ENCODE assay signal across 39 cellular contexts in the genomic region with DNA sequence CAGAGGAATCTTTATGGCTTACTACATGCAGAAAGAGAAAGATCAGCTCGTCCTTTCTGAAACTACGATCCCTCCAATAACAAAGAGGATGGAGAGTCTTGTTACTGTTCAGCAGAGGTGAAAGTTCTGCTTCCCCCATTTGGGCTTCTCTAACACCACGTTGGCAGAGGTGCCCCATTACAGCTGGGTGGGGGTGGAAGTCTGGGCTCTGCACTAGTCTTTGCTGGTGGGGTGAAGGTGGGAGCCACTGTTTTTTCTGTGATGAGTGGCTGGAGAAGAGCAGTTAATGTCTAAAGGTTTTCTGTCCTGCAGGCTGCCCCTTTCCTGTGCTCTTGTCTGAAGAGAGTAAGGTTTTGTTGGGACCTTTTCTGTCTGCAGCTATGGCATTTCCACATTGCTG.
"Had no signal": no experiment of that assay in that cellular context is flagged by ENCODE, and none has a peak within 500 bp of the region (broad histone marks: within the 10 kb centered on the region; RNA-seq: fewer than 3 reads in every experiment).

No MANE protein-coding gene starts in this region.

- H3K27ac ChIP-seq: adrenal gland, ascending aorta, body of pancreas, brain microvascular endothelial cell, breast epithelium, cardiac muscle cell had no signal

- H3K4me1 Mint-ChIP-seq: activated naive CD4-positive, alpha-beta T cell treated with anti-CD3 and anti-CD28 coated beads, Interleukin-2, amount 10 ng/mL, durations not matched to agents 7 days and 5 days; activated naive CD4-positive, alpha-beta T cell treated with anti-CD3 and anti-CD28 coated beads, Interleukin-2, amount 50 U/mL, for 24 hours; activated naive CD8-positive, alpha-beta T cell treated with anti-CD3 and anti-CD28 coated beads for 36 hours; activated naive CD8-positive, alpha-beta T cell treated with anti-CD3 and anti-CD28 coated beads, Interleukin-2, amount 50 U/mL, for 24 hours; activated T-helper 17 cell treated with anti-CD3 and anti-CD28 coated beads, Interleukin-2, amount 50 U/mL, for 72 hours; brain; central memory CD8-positive, alpha-beta T cell had no signal

- H3K27ac Mint-ChIP-seq: activated naive CD4-positive, alpha-beta T cell treated with anti-CD3 and anti-CD28 coated beads for 36 hours; activated naive CD4-positive, alpha-beta T cell treated with anti-CD3 and anti-CD28 coated beads, Interleukin-2, amount 10 ng/mL, durations not matched to agents 7 days and 5 days; activated naive CD4-positive, alpha-beta T cell treated with anti-CD3 and anti-CD28 coated beads, Interleukin-2, amount 50 U/mL, for 24 hours; activated naive CD8-positive, alpha-beta T cell; activated naive CD8-positive, alpha-beta T cell treated with anti-CD3 and anti-CD28 coated beads for 36 hours; activated naive CD8-positive, alpha-beta T cell treated with anti-CD3 and anti-CD28 coated beads, Interleukin-2, amount 10 ng/mL, durations not matched to agents 7 days and 5 days; activated naive CD8-positive, alpha-beta T cell treated with anti-CD3 and anti-CD28 coated beads, Interleukin-2, amount 50 U/mL, for 24 hours; activated T-cell treated with anti-CD3 and anti-CD28 coated beads, Interleukin-2, amount 50 U/mL, for 24 hours; activated T-cell treated with anti-CD3 and anti-CD28 coated beads, Interleukin-2, amount 50 U/mL, for 72 hours; activated T-helper 1 cell treated with anti-CD3 and anti-CD28 coated beads, Interleukin-12 subunit alpha, Interleukin-12 subunit beta, Interleukin-2, Interleukin-4 antibody, amounts not matched to agents 30 ng/mL and 10 ng/mL and 1 ng/mL, durations not matched to agents 14 hours and 24 hours and 36 hours; activated T-helper 17 cell treated with anti-CD3 and anti-CD28 coated beads, Interleukin-2, amount 50 U/mL, for 72 hours; activated T-helper 2 cell treated with anti-CD3 and anti-CD28 coated beads, Interferon-gamma antibody, Interleukin-2, Interleukin-4, amounts not matched to agents 10 μg/mL and 5 μg/mL and 100 μg/mL, durations not matched to agents 14 hours and 24 hours and 36 hours; brain had no signal

- ATAC-seq: activated naive CD4-positive, alpha-beta T cell treated with anti-CD3 and anti-CD28 coated beads, Interleukin-2, amount 50 U/mL, for 72 hours; activated naive CD8-positive, alpha-beta T cell treated with anti-CD3 and anti-CD28 coated beads, Interleukin-2, amount 50 U/mL, for 24 hours; activated T-cell treated with anti-CD3 and anti-CD28 coated beads, Interleukin-2, amount 50 U/mL, for 4 hours; activated T-cell treated with anti-CD3 and anti-CD28 coated beads, Interleukin-2, amount 50 U/mL, for 72 hours; activated T-helper 17 cell treated with anti-CD3 and anti-CD28 coated beads, Interleukin-2, amount 50 U/mL, for 72 hours; body of pancreas had no signal

- DNase-seq: activated effector memory CD4-positive, alpha-beta T cell treated with anti-CD3 and anti-CD28 coated beads, Interleukin-2, amount 50 U/mL, for 16 hours; activated effector memory CD4-positive, alpha-beta T cell treated with Interleukin-2 at 50 U/mL for 16 hours; activated gamma-delta T cell; activated gamma-delta T cell treated with Interleukin-2 at 50 U/mL for 16 hours; activated naive CD4-positive, alpha-beta T cell; activated naive CD4-positive, alpha-beta T cell treated with anti-CD3 and anti-CD28 coated beads for 36 hours; activated naive CD4-positive, alpha-beta T cell treated with anti-CD3 and anti-CD28 coated beads, Interleukin-2, amount 10 ng/mL, durations not matched to agents 7 days and 5 days; activated naive CD4-positive, alpha-beta T cell treated with anti-CD3 and anti-CD28 coated beads, Interleukin-2, amount 50 U/mL, for 16 hours; activated naive CD4-positive, alpha-beta T cell treated with Interleukin-2 at 50 U/mL for 16 hours; activated naive CD8-positive, alpha-beta T cell treated with anti-CD3 and anti-CD28 coated beads for 36 hours; activated naive CD8-positive, alpha-beta T cell treated with anti-CD3 and anti-CD28 coated beads, Interleukin-2, amount 10 ng/mL, durations not matched to agents 7 days and 5 days; activated naive CD8-positive, alpha-beta T cell treated with anti-CD3 and anti-CD28 coated beads, Interleukin-2, amount 50 U/mL, for 24 hours; activated T-cell treated with anti-CD3 and anti-CD28 coated beads for 4 hours; activated T-cell treated with anti-CD3 and anti-CD28 coated beads, Interleukin-2, amount 50 U/mL, for 1 hour; activated T-cell treated with anti-CD3 and anti-CD28 coated beads, Interleukin-2, amount 50 U/mL, for 24 hours; activated T-cell treated with anti-CD3 and anti-CD28 coated beads, Interleukin-2, amount 50 U/mL, for 4 hours; activated T-cell treated with anti-CD3 and anti-CD28 coated beads, Interleukin-2, amount 50 U/mL, for 48 hours; activated T-cell treated with anti-CD3 and anti-CD28 coated beads, Interleukin-2, amount 50 U/mL, for 72 hours; adrenal gland; amniotic stem cell; amygdala; anterior cingulate cortex; aorta; body of pancreas; brain microvascular endothelial cell; caudate nucleus; central memory CD4-positive, alpha-beta T cell; cerebellar nuclear complex had no signal

- H3K27me3 ChIP-seq: adrenal gland, ascending aorta, body of pancreas, brain microvascular endothelial cell, breast epithelium, cardiac muscle cell had no signal

- H3K36me3 ChIP-seq: adrenal gland, ascending aorta, brain microvascular endothelial cell, breast epithelium, cardiac muscle cell had no signal

- H3K4me3 ChIP-seq: adrenal gland, ascending aorta, body of pancreas, breast epithelium, cardiac muscle cell had no signal

- H3K27me3 Mint-ChIP-seq: activated naive CD8-positive, alpha-beta T cell; activated naive CD8-positive, alpha-beta T cell treated with anti-CD3 and anti-CD28 coated beads for 36 hours; activated naive CD8-positive, alpha-beta T cell treated with anti-CD3 and anti-CD28 coated beads, Interleukin-2, amount 50 U/mL, for 24 hours; brain had no signal

- H3K9me3 ChIP-seq: adrenal gland, body of pancreas had no signal

- H3K4me1 ChIP-seq: adrenal gland, ascending aorta, body of pancreas, breast epithelium had no signal

- H3K36me3 Mint-ChIP-seq: activated naive CD4-positive, alpha-beta T cell treated with anti-CD3 and anti-CD28 coated beads, Interleukin-2, amount 10 ng/mL, durations not matched to agents 7 days and 5 days; activated naive CD8-positive, alpha-beta T cell treated with anti-CD3 and anti-CD28 coated beads for 36 hours had no signal

- H3K4me3 Mint-ChIP-seq: activated naive CD4-positive, alpha-beta T cell treated with anti-CD3 and anti-CD28 coated beads for 36 hours; activated naive CD4-positive, alpha-beta T cell treated with anti-CD3 and anti-CD28 coated beads, Interleukin-2, amount 10 ng/mL, durations not matched to agents 7 days and 5 days; activated naive CD4-positive, alpha-beta T cell treated with anti-CD3 and anti-CD28 coated beads, Interleukin-2, amount 50 U/mL, for 24 hours; activated naive CD8-positive, alpha-beta T cell; activated naive CD8-positive, alpha-beta T cell treated with anti-CD3 and anti-CD28 coated beads for 36 hours; activated naive CD8-positive, alpha-beta T cell treated with anti-CD3 and anti-CD28 coated beads, Interleukin-2, amount 10 ng/mL, durations not matched to agents 7 days and 5 days; activated naive CD8-positive, alpha-beta T cell treated with anti-CD3 and anti-CD28 coated beads, Interleukin-2, amount 50 U/mL, for 24 hours; activated T-cell treated with anti-CD3 and anti-CD28 coated beads, Interleukin-2, amount 50 U/mL, for 24 hours; activated T-cell treated with anti-CD3 and anti-CD28 coated beads, Interleukin-2, amount 50 U/mL, for 4 hours; activated T-cell treated with anti-CD3 and anti-CD28 coated beads, Interleukin-2, amount 50 U/mL, for 72 hours; activated T-helper 1 cell treated with anti-CD3 and anti-CD28 coated beads, Interleukin-12 subunit alpha, Interleukin-12 subunit beta, Interleukin-2, Interleukin-4 antibody, amounts not matched to agents 30 ng/mL and 10 ng/mL and 1 ng/mL, durations not matched to agents 14 hours and 24 hours and 36 hours; activated T-helper 17 cell treated with anti-CD3 and anti-CD28 coated beads, Interleukin-2, amount 50 U/mL, for 72 hours; brain; central memory CD8-positive, alpha-beta T cell had no signal
